Comparison of ENCODE assay signal across 16 cellular contexts in the genomic region with DNA sequence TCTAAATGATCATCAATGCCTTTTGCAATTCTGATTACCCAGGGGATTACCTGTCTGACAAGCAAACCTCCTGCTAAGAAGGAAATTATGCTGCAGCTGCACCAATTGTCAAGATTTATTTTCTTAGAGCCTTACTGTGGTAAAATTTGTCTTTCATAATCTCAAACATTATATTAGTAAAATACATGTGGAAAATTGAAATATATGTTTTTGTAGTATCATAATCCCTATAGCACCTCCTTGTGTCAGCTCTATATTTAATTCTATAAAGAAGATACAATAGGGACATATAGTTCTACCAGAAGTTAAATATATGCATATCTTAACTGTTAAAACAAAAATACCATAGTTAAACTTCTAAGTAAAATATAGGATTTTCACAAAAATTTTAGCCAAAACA.
A peak's percentile ranks its signal among the peaks of the same experiment; 100 is the strongest.
DNase-seq lines count a peak whose midpoint lies in the region; ATAC-seq, FAIRE-seq and TF ChIP-seq lines count a peak whose summit lies in the region.
"Had no signal": no experiment of that assay in that cellular context is flagged by ENCODE, and none has a peak within 500 bp of the region (broad histone marks: within the 10 kb centered on the region; RNA-seq: fewer than 3 reads in every experiment).

No MANE protein-coding gene starts in this region.

- H3K27me3 Mint-ChIP-seq in HFFc6 (ENCODE audit: insufficient read depth) = no peaks in the 10 kb centered on the region; the same call in 1 of the 2 replicates
- no peaks in the 10 kb centered on the region for H3K27me3 Mint-ChIP-seq in Calu3 (ENCODE audit: unreplicated experiment)
- no peaks in the 10 kb centered on the region for H3K27me3 Mint-ChIP-seq in nephron progenitor cell (ENCODE audit: low read depth, poor library complexity)

- H3K27me3 ChIP-seq in iPS-20b (ENCODE audit: insufficient read depth, low read length) = no peaks in the 10 kb centered on the region
- H3K27me3 ChIP-seq: SJCRH30 had no signal

- FAIRE-seq in A204.1 (lab: Jason Lieb, UNC) = peak; percentile 72
- FAIRE-seq: A549 had no signal

- in situ Hi-C loops in SK-MEL-5 (cut with HindIII; ENCODE audit: low pct_unique_long_range_greater_than_20kb, low sequenced_read_pairs) = no loop called here

- TF ChIP-seq CTCF in HFFc6 (IDR thresholded peaks at IDR 0.05) (peak; percentile 33; the same call in 1 of the 2 replicates), Calu3 (IDR thresholded peaks at IDR 0.05; ENCODE audit: unreplicated experiment) (no peak), nephron progenitor cell (IDR thresholded peaks at IDR 0.05) (no peak)

- no peak for ATAC-seq in HG03045 (IDR thresholded peaks at IDR 0.05; ENCODE audit: unreplicated experiment)
- ATAC-seq: A549 had no signal

- BruUV-seq in Calu3 (replicated peaks; lab: Mats Ljungman, UMichigan) = no TSS peak

- H3K4me1 ChIP-seq in iPS-20b (ENCODE audit: insufficient read depth, low read length) = peaks cover 38% of the 10 kb centered on the region; the same call in 1 of the 2 replicates
- H3K4me1 ChIP-seq: A549, SJCRH30 had no signal

- intact Hi-C loops in Calu3 (cut with micrococcal nuclease; ENCODE audit: unreplicated experiment) = no loop called here

- H3K9me3 Mint-ChIP-seq in HFFc6 (peaks cover 18% of the 10 kb centered on the region), Calu3 (ENCODE audit: low read depth, unreplicated experiment) (no peaks in the 10 kb centered on the region), nephron progenitor cell (peaks cover 15% of the 10 kb centered on the region)

- no peak overlapping the region for H3K27ac Mint-ChIP-seq in HFFc6
- H3K27ac Mint-ChIP-seq in Calu3 (ENCODE audit: unreplicated experiment) = no peak overlapping the region
- no peak overlapping the region for H3K27ac Mint-ChIP-seq in nephron progenitor cell
- H3K27ac Mint-ChIP-seq: CD14-positive monocyte had no signal

- H3K27ac ChIP-seq in iPS-20b (ENCODE audit: low read length) = peak overlapping the region; percentile 83
- H3K27ac ChIP-seq: A549, RWPE1, SJCRH30 had no signal

- peaks cover 21% of the 10 kb centered on the region; the same call in 1 of the 2 replicates for H3K36me3 ChIP-seq in iPS-20b (ENCODE audit: insufficient read depth, low read depth, low read length)
- H3K36me3 ChIP-seq: SJCRH30 had no signal

- DNase-seq in HFFc6 (no peak), SK-MEL-5 (ENCODE audit: low read depth, low spot score) (peak; percentile 3), Calu3 (no peak), nephron progenitor cell (no peak)
- DNase-seq: H7, KBM-7, NCI-H1436, NCI-H510A, OCI-M1, SJCRH30 had no signal

- no peak overlapping the region for H3K4me3 Mint-ChIP-seq in HFFc6
- H3K4me3 Mint-ChIP-seq in Calu3 (ENCODE audit: low read depth, unreplicated experiment) = no peak overlapping the region
- no peak overlapping the region for H3K4me3 Mint-ChIP-seq in nephron progenitor cell
- H3K4me3 Mint-ChIP-seq: CD14-positive monocyte had no signal

- H3K36me3 Mint-ChIP-seq in HFFc6 (ENCODE audit: low read depth) (no peaks in the 10 kb centered on the region), Calu3 (ENCODE audit: insufficient read depth, unreplicated experiment) (no peaks in the 10 kb centered on the region), nephron progenitor cell (ENCODE audit: low read depth) (no peaks in the 10 kb centered on the region)
- H3K36me3 Mint-ChIP-seq: CD14-positive monocyte had no signal

- H3K4me1 Mint-ChIP-seq in HFFc6 (ENCODE audit: low read depth) = no peaks in the 10 kb centered on the region
- no peaks in the 10 kb centered on the region for H3K4me1 Mint-ChIP-seq in Calu3 (ENCODE audit: low read depth, unreplicated experiment)
- H3K4me1 Mint-ChIP-seq in nephron progenitor cell = no peaks in the 10 kb centered on the region
- H3K4me1 Mint-ChIP-seq: CD14-positive monocyte had no signal

- H3K4me3 ChIP-seq in iPS-20b (ENCODE audit: low read length) = no peak overlapping the region; the same call in 1 of the 2 replicates
- H3K4me3 ChIP-seq: A549, SJCRH30 had no signal

- CTCF ChIA-PET in Calu3 (lab: Charles Lee) = no interaction called here

- peak overlapping the region; percentile 75; the same call in 1 of the 2 replicates for H3K9ac ChIP-seq in iPS-20b (ENCODE audit: low read depth, low read length)

- H3K9me3 ChIP-seq in iPS-20b (ENCODE audit: insufficient read depth, low read depth, low read length) = peaks cover 21% of the 10 kb centered on the region
- H3K9me3 ChIP-seq: A549, SJCRH30 had no signal
